Comparison of ENCODE assay signal across 8 cellular contexts in the genomic region with DNA sequence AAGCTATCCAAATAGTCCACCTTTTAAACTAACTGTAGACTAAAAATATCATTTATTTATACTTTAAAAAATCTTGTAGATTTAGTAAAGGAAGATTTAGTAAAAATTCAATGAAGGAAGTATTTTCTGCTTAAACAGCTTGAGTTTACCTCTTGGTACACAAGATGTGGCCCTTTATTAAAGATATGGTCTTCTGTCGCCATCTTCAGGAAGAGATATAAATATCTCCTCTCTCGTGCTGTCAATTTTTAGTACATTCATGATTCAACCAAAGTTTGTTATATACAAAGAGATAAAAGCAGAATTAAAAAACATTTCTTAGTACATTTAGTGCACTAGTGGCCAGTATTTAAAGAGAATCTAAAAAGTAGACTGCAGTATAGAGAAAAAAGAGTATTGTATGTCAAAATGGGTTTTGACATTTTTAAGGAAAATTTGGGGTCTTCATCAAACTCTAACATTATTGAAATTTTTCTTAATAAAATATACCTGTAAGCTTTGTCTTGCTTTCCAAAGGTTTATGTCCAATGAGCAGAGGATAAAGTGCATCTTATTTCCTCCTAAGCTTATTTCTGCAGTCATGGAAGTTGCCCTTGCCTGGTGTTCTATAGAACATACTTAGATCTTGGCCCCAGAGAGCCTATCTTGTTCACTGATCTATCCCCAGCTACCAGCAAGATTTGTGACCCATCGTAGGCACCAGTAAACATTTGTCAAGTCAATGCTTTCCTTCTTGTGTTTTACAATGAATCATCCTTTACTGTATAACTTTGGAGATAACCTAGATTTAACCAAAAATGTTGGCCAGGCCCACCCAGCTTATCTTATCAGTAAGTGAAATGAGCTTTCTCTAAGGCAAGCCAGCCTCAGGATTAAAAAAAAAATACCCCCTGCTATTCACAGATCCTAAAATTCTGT. TPM values are rescaled to one million over a fixed set of nuclear protein-coding genes. Genes with fewer than 3 reads are reported as not detected.
DNase-seq lines count a peak whose midpoint lies in the region; ATAC-seq and TF ChIP-seq lines count a peak whose summit lies in the region.

No MANE protein-coding gene starts in this region.

- TF ChIP-seq POLR2A in spleen (IDR thresholded peaks at IDR 0.05): no peak

- no TSS peak for BruUV-seq in Caco-2 (replicated peaks; lab: Mats Ljungman, UMichigan)

- H3K4me1 ChIP-seq in Caco-2: peaks cover 35% of the 10 kb centered on the region
- H3K4me1 ChIP-seq in left ventricle myocardium inferior: peaks cover 18% of the 10 kb centered on the region
- H3K4me1 ChIP-seq in spleen: peaks cover 0 to 18% (median 14%) of the 10 kb centered on the region in 6 donors

- H3K4me3 ChIP-seq in Caco-2 (ENCODE audit: low read depth, low read length) (no peak overlapping the region), WI38 (ENCODE audit: low read depth, low read length) (no peak overlapping the region), left ventricle myocardium inferior (no peak overlapping the region), spleen (no peak overlapping the region)

- no peaks in the 10 kb centered on the region for H3K9me3 ChIP-seq in Caco-2
- peaks cover 7% of the 10 kb centered on the region for H3K9me3 ChIP-seq in left ventricle myocardium inferior (replicated peaks)
- no peaks in the 10 kb centered on the region for H3K9me3 ChIP-seq in spleen

- no peaks in the 10 kb centered on the region for H3K4me1 Mint-ChIP-seq in Caco-2 (ENCODE audit: low read depth, unreplicated experiment)

- H3K27me3 Mint-ChIP-seq in Caco-2 (ENCODE audit: insufficient read depth, unreplicated experiment): peaks cover 2% of the 10 kb centered on the region

- H3K4me3 Mint-ChIP-seq in Caco-2 (ENCODE audit: unreplicated experiment): no peak overlapping the region

- ATAC-seq in GM21576 (IDR thresholded peaks at IDR 0.05; ENCODE audit: unreplicated experiment) (peak; percentile 64), HG02759 (IDR thresholded peaks at IDR 0.05; ENCODE audit: unreplicated experiment) (no peak)

- DNase-seq in Caco-2 (peak; percentile 55 to 73), NCI-H187 treated with DMSO at 0.1 percent for 48 hours (lab: John Stamatoyannopoulos, UW) (peak; percentile 34), left ventricle myocardium inferior (no peak), spleen (no peak), epidermal melanocyte (ENCODE audit: insufficient read length, low spot score) (no peak)

- intact Hi-C loops in Caco-2 (cut with micrococcal nuclease; ENCODE audit: unreplicated experiment): loop anchor here (1.0 to 2.0 kb wide), 8 partner anchors 14 to 598 kb away; partner anchors contain the start of gene ACYP2
- intact Hi-C loops in left ventricle myocardium inferior (cut with micrococcal nuclease): loop anchor here (10.0 kb wide), 2 partner anchors 60 to 180 kb away; no protein-coding TSS in a partner anchor
- intact Hi-C loops in spleen (cut with DNase I; ENCODE audit: low total_unique reads): loop anchor here (5.0 to 10.0 kb wide), 2 partner anchors 178 to 600 kb away; no protein-coding TSS in a partner anchor

- peak overlapping the region; percentile 27 for H3K27ac ChIP-seq in left ventricle myocardium inferior (replicated peaks)
- H3K27ac ChIP-seq in spleen: no peak overlapping the region

- no peaks in the 10 kb centered on the region for H3K36me3 Mint-ChIP-seq in Caco-2 (ENCODE audit: insufficient read depth, unreplicated experiment)

- CTCF ChIA-PET in Caco-2 (lab: Charles Lee): interaction anchor here (0.6 to 3.0 kb wide), 20 partner anchors 9 to 606 kb away, joined by 3 to 79 read pairs (median 6); partner anchors contain the start of gene RTN4

- H3K27me3 ChIP-seq in Caco-2 (replicated peaks; ENCODE audit: control insufficient read depth, insufficient read depth, low read length) (no peaks in the 10 kb centered on the region), left ventricle myocardium inferior (ENCODE audit: low read depth) (peaks cover 6% of the 10 kb centered on the region), spleen (replicated peaks in 1 of 7) (peaks cover 0 to 24% (median 12%) of the 10 kb centered on the region in 7 donors)

- no peaks in the 10 kb centered on the region for H3K36me3 ChIP-seq in Caco-2 (ENCODE audit: control insufficient read depth, insufficient read depth, low read length)
- H3K36me3 ChIP-seq in left ventricle myocardium inferior: no peaks in the 10 kb centered on the region
- no peaks in the 10 kb centered on the region for H3K36me3 ChIP-seq in spleen

- 8 to 17% (median 12%) methylated on average over 3 of the region's 3 CpGs for WGBS in spleen, 5 donors

- POLR2A ChIA-PET in Caco-2 (lab: Charles Lee): interaction anchor here (0.5 to 0.8 kb wide), 2 partner anchors 41 to 591 kb away, joined by 6 to 7 read pairs; no protein-coding TSS in a partner anchor

- no peak overlapping the region for H3K27ac Mint-ChIP-seq in Caco-2 (ENCODE audit: unreplicated experiment)

- TF ChIP-seq CTCF in Caco-2 (IDR thresholded peaks at IDR 0.05; ENCODE audit: insufficient read depth in 1 of 2, low read depth in 1 of 2, low read length in 1 of 2, severe bottlenecking in 1 of 2, unreplicated experiment in 1 of 2): peak; percentile 43 to 54
- peak; percentile 22; the same call in 1 of the 2 replicates for TF ChIP-seq CTCF in WI38 (IDR thresholded peaks at IDR 0.05; ENCODE audit: low read depth, low read length)
- TF ChIP-seq CTCF in left ventricle myocardium inferior (IDR thresholded peaks at IDR 0.05; ENCODE audit: borderline replicate concordance): peak; percentile 74
- TF ChIP-seq CTCF in spleen (IDR thresholded peaks at IDR 0.05 in 8 of 11, conservative IDR thresholded peaks at IDR 0.05 in 3 of 11): peak in 10 of 11 experiments; percentile 43 to 76 (median 64)

- H3K9me3 Mint-ChIP-seq in Caco-2 (ENCODE audit: unreplicated experiment): peaks cover 9% of the 10 kb centered on the region

RNA-seq across cellular contexts. Expression of gene EML6, which starts 18.5 kb away (rescaled TPM):
- 5.2 and 9.7 TPM in 2 replicates for total RNA-seq in Caco-2 (2022)
- 0.77 TPM for total RNA-seq in left ventricle myocardium inferior
- total RNA-seq in spleen: 10 to 100 TPM in 1 of 7 donors, 1 to 10 TPM in 6; 4.9 to 18.2 (median 8.5) TPM
- 1 to 10 TPM; 4.7 to 5.9 (median 5.5) TPM for polyA plus RNA-seq in spleen

Comparison
In these comparisons a context has a peak if more than half of its experiments do, and no peak if none do; other contexts are left out.
1. DNase-seq: peak in Caco-2 (2 of 2) and NCI-H187 treated with DMSO at 0.1 percent for 48 hours (single experiment); none in left ventricle myocardium inferior (single experiment), spleen (single experiment) and epidermal melanocyte (single experiment).
2. CTCF ChIP-seq: peak in every context shown above with its lines; median percentile 74 in left ventricle myocardium inferior; 64 in spleen; 48 in Caco-2; 22 in WI38.